ENCODE assay signal across 19 cellular contexts in genomic region chr10:11304906-11305585, GRCh38.
"Had no signal": no experiment of that assay in that cellular context is flagged by ENCODE, and none has a peak within 500 bp of the region (broad histone marks: within the 10 kb centered on the region; RNA-seq: fewer than 3 reads in every experiment).

No MANE protein-coding gene starts in this region.

- DNase-seq: colonic mucosa; effector CD4-positive, alpha-beta T cell; foreskin melanocyte; left colon; left ventricle myocardium superior; mesendoderm; naive B cell; posterior cingulate gyrus; sigmoid colon; stimulated activated CD4-positive, alpha-beta T cell treated with anti-CD3 and anti-CD28 coated beads, Interleukin-12 subunit alpha, Interleukin-12 subunit beta, amount 100 ng/mL, for 4 hours; stimulated activated naive CD4-positive, alpha-beta T cell; thyroid gland; upper lobe of left lung; uterus had no signal

- H3K9me3 ChIP-seq: colonic mucosa, thyroid gland had no signal

- H3K4me3 Mint-ChIP-seq: naive B cell, neural crest cell had no signal

- H3K27me3 ChIP-seq: colonic mucosa, hepatocyte, sigmoid colon, suprapubic skin, thyroid gland, upper lobe of left lung, uterus had no signal

- H3K27me3 Mint-ChIP-seq: naive B cell had no signal

- H3K4me3 ChIP-seq: colonic mucosa, hepatocyte, lung, sigmoid colon, skin epidermis, suprapubic skin, thyroid gland, upper lobe of left lung, uterus had no signal

- H3K4me1 ChIP-seq: colonic mucosa, sigmoid colon, suprapubic skin, thyroid gland, upper lobe of left lung, uterus had no signal

- H3K27ac ChIP-seq: colonic mucosa, hepatocyte, sigmoid colon, skin epidermis, suprapubic skin, thyroid gland, upper lobe of left lung, uterus had no signal

- H3K36me3 ChIP-seq: colonic mucosa, thyroid gland, uterus had no signal

- ATAC-seq: left colon, left ventricle myocardium superior had no signal
